24 cellular contexts compared by ENCODE assay signal in the genomic region with DNA sequence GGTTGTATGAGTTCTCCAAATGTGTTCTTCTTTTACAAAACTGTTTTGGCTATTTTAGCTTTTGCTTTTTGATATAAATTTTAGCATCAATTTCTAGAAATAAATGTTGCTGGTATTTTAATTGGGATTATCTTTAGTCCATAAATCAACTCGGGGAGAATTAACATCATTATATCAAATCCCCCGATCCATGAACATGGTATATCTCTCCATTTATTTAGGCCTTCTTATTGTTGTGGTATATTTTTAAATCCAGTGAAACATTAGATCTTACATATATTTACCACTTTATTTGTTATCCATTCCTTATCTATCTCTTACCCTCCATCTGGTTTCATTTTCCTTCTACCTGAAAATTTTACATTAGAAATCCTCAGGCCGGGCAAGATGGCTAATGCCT.
"Had no signal": no experiment of that assay in that cellular context is flagged by ENCODE, and none has a peak within 500 bp of the region (broad histone marks: within the 10 kb centered on the region; RNA-seq: fewer than 3 reads in every experiment).

No MANE protein-coding gene starts in this region.

- H3K27me3 ChIP-seq: colonic mucosa, dorsolateral prefrontal cortex, esophagus muscularis mucosa, esophagus squamous epithelium, foreskin keratinocyte, gastrocnemius medialis, gastroesophageal sphincter, heart left ventricle, heart right ventricle had no signal

- H3K9me3 ChIP-seq: colonic mucosa, gastrocnemius medialis had no signal

- DNase-seq: colonic mucosa; cortex of kidney; dermis blood vessel endothelial cell; dorsolateral prefrontal cortex; effector CD4-positive, alpha-beta T cell; effector CD8-positive, alpha-beta T cell; effector memory CD4-positive, alpha-beta T cell; effector memory CD8-positive, alpha-beta T cell; endodermal cell; erythroblast; esophagus squamous epithelium; foreskin fibroblast; foreskin keratinocyte; foreskin melanocyte; gastrocnemius medialis; glutamatergic neuron; head of caudate nucleus; heart left ventricle; heart right ventricle had no signal

- H3K36me3 ChIP-seq: colonic mucosa, esophagus muscularis mucosa, esophagus squamous epithelium, gastrocnemius medialis, gastroesophageal sphincter, heart left ventricle, heart right ventricle had no signal

- ATAC-seq: effector memory CD8-positive, alpha-beta T cell; esophagus mucosa; foreskin keratinocyte; gastrocnemius medialis; gastroesophageal sphincter; heart left ventricle; heart right ventricle had no signal

- H3K4me1 ChIP-seq: colonic mucosa, esophagus muscularis mucosa, esophagus squamous epithelium, foreskin keratinocyte, gastrocnemius medialis, gastroesophageal sphincter, heart left ventricle, heart right ventricle had no signal

- H3K27ac ChIP-seq: colonic mucosa, coronary artery, dorsolateral prefrontal cortex, epithelial cell of prostate, esophagus muscularis mucosa, esophagus squamous epithelium, foreskin keratinocyte, gastrocnemius medialis, gastroesophageal sphincter, heart left ventricle, heart right ventricle had no signal

- H3K4me3 ChIP-seq: colonic mucosa, coronary artery, dorsolateral prefrontal cortex, esophagus muscularis mucosa, esophagus squamous epithelium, gastrocnemius medialis, gastroesophageal sphincter, heart left ventricle, heart right ventricle had no signal
